ENCODE assay signal across 9 cellular contexts in the genomic region with DNA sequence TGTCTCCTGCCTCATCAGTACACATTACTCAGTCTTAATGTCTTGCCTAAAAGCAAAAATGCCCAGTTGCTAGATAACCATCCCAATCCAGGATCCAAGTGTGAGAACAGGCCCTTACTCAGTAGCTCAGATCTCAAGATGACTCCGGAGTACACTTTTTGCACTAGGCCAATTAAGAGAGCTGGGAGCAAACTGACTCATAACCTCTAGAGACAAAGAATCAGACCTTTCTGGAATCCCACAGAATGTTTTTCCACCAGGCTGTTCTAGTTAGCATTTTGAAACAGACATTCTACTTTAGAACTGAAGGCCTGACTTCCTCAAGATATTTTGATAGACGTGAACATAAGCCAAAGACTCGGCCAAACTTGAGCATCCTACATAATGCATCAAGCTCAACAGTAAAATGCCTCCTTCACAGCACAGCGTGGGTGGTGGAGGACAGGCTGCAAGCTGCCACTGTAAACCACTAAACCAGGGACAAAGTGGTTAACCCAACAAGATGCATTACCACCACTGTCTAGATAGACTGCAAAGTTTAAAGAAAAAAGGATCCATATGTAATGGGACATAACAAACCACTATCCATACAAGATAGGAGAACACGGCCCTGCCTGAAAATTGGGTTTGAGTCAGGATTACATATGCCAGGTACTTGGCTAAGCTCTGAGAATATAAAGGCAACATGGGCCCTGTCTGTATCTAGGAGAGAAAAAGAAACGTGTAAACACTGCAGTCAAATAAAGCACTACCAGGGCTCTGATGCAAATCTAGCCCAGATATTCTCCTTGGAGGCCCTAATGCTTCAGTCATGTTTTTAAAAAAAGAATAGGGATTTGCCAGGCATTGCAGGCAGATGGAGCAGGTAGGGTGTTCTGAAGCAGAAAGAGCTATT. TPM values are rescaled to one million over a fixed set of nuclear protein-coding genes. Genes with fewer than 3 reads are reported as not detected.
DNase-seq lines count a peak whose midpoint lies in the region; ATAC-seq and TF ChIP-seq lines count a peak whose summit lies in the region.
"Had no signal": no experiment of that assay in that cellular context is flagged by ENCODE, and none has a peak within 500 bp of the region (broad histone marks: within the 10 kb centered on the region; RNA-seq: fewer than 3 reads in every experiment).

No MANE protein-coding gene starts in this region.

- peak; percentile 3 for ATAC-seq in sciatic nerve
- ATAC-seq in GM21423 (IDR thresholded peaks at IDR 0.05; ENCODE audit: unreplicated experiment): no peak
- no peak for ATAC-seq in HG02642 (IDR thresholded peaks at IDR 0.05; ENCODE audit: poor library complexity, unreplicated experiment)

- peaks cover 11% of the 10 kb centered on the region for H3K36me3 ChIP-seq in Caco-2 (ENCODE audit: control insufficient read depth, insufficient read depth, low read length)

- H3K27ac ChIP-seq in epithelial cell of prostate: peak overlapping the region; percentile 99

- CTCF ChIA-PET in Caco-2 (lab: Charles Lee): no interaction called here

- H3K36me3 Mint-ChIP-seq in Caco-2 (ENCODE audit: insufficient read depth, unreplicated experiment): peaks cover 98% of the 10 kb centered on the region
- H3K36me3 Mint-ChIP-seq in T-helper 2 cell treated with Interferon-gamma antibody and Interleukin-4, amounts not matched to agents 5 μg/mL and 100 μg/mL, for 36 hours (ENCODE audit: low read depth): peaks cover 82% of the 10 kb centered on the region

- intact Hi-C loops in Caco-2 (cut with micrococcal nuclease; ENCODE audit: unreplicated experiment): loop anchor here (5.0 kb wide), 1 partner anchor 37 kb away; no protein-coding TSS in a partner anchor
- intact Hi-C loops in sciatic nerve (cut with DNase I): loop anchor here (5.0 kb wide), 1 partner anchor 48 kb away; a partner anchor contains a TSS

- no peak overlapping the region for H3K27ac Mint-ChIP-seq in Caco-2 (ENCODE audit: unreplicated experiment)
- H3K27ac Mint-ChIP-seq in T-helper 2 cell treated with Interferon-gamma antibody and Interleukin-4, amounts not matched to agents 5 μg/mL and 100 μg/mL, for 36 hours: peak overlapping the region; percentile 86

- no peaks in the 10 kb centered on the region for H3K9me3 ChIP-seq in Caco-2

- no peak overlapping the region for H3K4me3 ChIP-seq in Caco-2 (ENCODE audit: low read depth, low read length)

- TSS peak; percentile 11 for BruUV-seq in Caco-2 (replicated peaks; lab: Mats Ljungman, UMichigan)

- DNase-seq in Caco-2 (no peak), epithelial cell of prostate (ENCODE audit: low read depth, low spot score) (no peak), sciatic nerve (ENCODE audit: low spot score) (no peak), NCI-H2107 treated with DMSO at 0.1 percent for 48 hours (lab: John Stamatoyannopoulos, UW; ENCODE audit: unreplicated experiment) (no peak), ureter (ENCODE audit: low spot score) (no peak)
- peak; percentile 72 for DNase-seq in T-helper 2 cell treated with Interferon-gamma antibody and Interleukin-4, amounts not matched to agents 5 μg/mL and 100 μg/mL, for 36 hours (ENCODE audit: low spot score)
- DNase-seq: NCI-H446 had no signal

- POLR2A ChIA-PET in Caco-2 (lab: Charles Lee): interaction anchor here (0.6 to 0.7 kb wide), 2 partner anchors 13 kb away, joined by 3 read pairs; no protein-coding TSS in a partner anchor

- peaks cover 19% of the 10 kb centered on the region for H3K4me1 Mint-ChIP-seq in Caco-2 (ENCODE audit: low read depth, unreplicated experiment)
- H3K4me1 Mint-ChIP-seq in T-helper 2 cell treated with Interferon-gamma antibody and Interleukin-4, amounts not matched to agents 5 μg/mL and 100 μg/mL, for 36 hours (ENCODE audit: low read depth): peaks cover 83% of the 10 kb centered on the region

- no peak for TF ChIP-seq CTCF in Caco-2 (IDR thresholded peaks at IDR 0.05; ENCODE audit: insufficient read depth in 1 of 2, low read depth in 1 of 2, low read length in 1 of 2, severe bottlenecking in 1 of 2, unreplicated experiment in 1 of 2)

- H3K4me1 ChIP-seq in Caco-2: peaks cover 13% of the 10 kb centered on the region

- H3K27me3 Mint-ChIP-seq in Caco-2 (ENCODE audit: insufficient read depth, unreplicated experiment): no peaks in the 10 kb centered on the region
- H3K27me3 Mint-ChIP-seq in T-helper 2 cell treated with Interferon-gamma antibody and Interleukin-4, amounts not matched to agents 5 μg/mL and 100 μg/mL, for 36 hours (ENCODE audit: low read depth): no peaks in the 10 kb centered on the region

- no peaks in the 10 kb centered on the region for H3K9me3 Mint-ChIP-seq in Caco-2 (ENCODE audit: unreplicated experiment)
- H3K9me3 Mint-ChIP-seq in T-helper 2 cell treated with Interferon-gamma antibody and Interleukin-4, amounts not matched to agents 5 μg/mL and 100 μg/mL, for 36 hours: no peaks in the 10 kb centered on the region

- no peak overlapping the region for H3K4me3 Mint-ChIP-seq in Caco-2 (ENCODE audit: unreplicated experiment)
- peak overlapping the region; percentile 58 for H3K4me3 Mint-ChIP-seq in T-helper 2 cell treated with Interferon-gamma antibody and Interleukin-4, amounts not matched to agents 5 μg/mL and 100 μg/mL, for 36 hours

- no peaks in the 10 kb centered on the region for H3K27me3 ChIP-seq in Caco-2 (replicated peaks; ENCODE audit: control insufficient read depth, insufficient read depth, low read length)

RNA-seq across cellular contexts. Expression of a gene that starts 48.3 kb away (rescaled TPM):
- 513 and 539 TPM in 2 replicates for total RNA-seq in Caco-2 (2022)
- 973 TPM for total RNA-seq in sciatic nerve
- total RNA-seq in ureter: 810 TPM
